Comparison of ENCODE assay signal across 10 cellular contexts in genomic region chr18:44731866-44732555, GRCh38. TPM values are rescaled to one million over a fixed set of nuclear protein-coding genes. Genes with fewer than 3 reads are reported as not detected.
DNase-seq lines count a peak whose midpoint lies in the region; ATAC-seq, FAIRE-seq and TF ChIP-seq lines count a peak whose summit lies in the region.
"Had no signal": no experiment of that assay in that cellular context is flagged by ENCODE, and none has a peak within 500 bp of the region (broad histone marks: within the 10 kb centered on the region; RNA-seq: fewer than 3 reads in every experiment).

No MANE protein-coding gene starts in this region.

- no peak for TF ChIP-seq CTCF in LNCaP clone FGC (IDR thresholded peaks at IDR 0.05; ENCODE audit: control insufficient read depth, extremely low read depth, insufficient read depth)
- no peak for TF ChIP-seq CTCF in glutamatergic neuron (IDR thresholded peaks at IDR 0.05; ENCODE audit: partially characterized antibody, unreplicated experiment)

- peak overlapping the region; percentile 18 for H3K4me3 Mint-ChIP-seq in glutamatergic neuron (ENCODE audit: unreplicated experiment)
- H3K4me3 Mint-ChIP-seq: stimulated activated naive CD8-positive, alpha-beta T cell treated with anti-CD3 and anti-CD28 coated beads, Interleukin-15, Interleukin-2, amounts not matched to agents 100 ng/mL and 50 ng/mL, for 24 hours had no signal

- no peaks in the 10 kb centered on the region for H3K36me3 Mint-ChIP-seq in glutamatergic neuron (ENCODE audit: unreplicated experiment)

- no peak overlapping the region for H3K4me3 ChIP-seq in LNCaP clone FGC (ENCODE audit: low read depth, low read length)

- H3K27me3 Mint-ChIP-seq in glutamatergic neuron (ENCODE audit: unreplicated experiment) = peaks cover 2% of the 10 kb centered on the region

- peak; percentile 51 for ATAC-seq in GM21576 (IDR thresholded peaks at IDR 0.05; ENCODE audit: unreplicated experiment)

- H3K9me3 Mint-ChIP-seq in glutamatergic neuron (ENCODE audit: unreplicated experiment) = peaks cover 6% of the 10 kb centered on the region
- H3K9me3 Mint-ChIP-seq: stimulated activated naive CD8-positive, alpha-beta T cell treated with anti-CD3 and anti-CD28 coated beads, Interleukin-15, Interleukin-2, amounts not matched to agents 100 ng/mL and 50 ng/mL, for 24 hours had no signal

- no peak for TF ChIP-seq POLR2A in GM12891 (IDR thresholded peaks at IDR 0.05; ENCODE audit: low read depth, low read length)

- no peak for DNase-seq in GM12891 (ENCODE audit: insufficient read length, low spot score)
- DNase-seq in LNCaP clone FGC (ENCODE audit: low read depth) = peak; percentile 77
- no peak for DNase-seq in glutamatergic neuron
- DNase-seq in MV-4-11 (lab: John Stamatoyannopoulos, UW) = no peak
- no peak for DNase-seq in activated naive CD4-positive, alpha-beta T cell (lab: John Stamatoyannopoulos, UW)
- no peak for DNase-seq in stimulated activated naive CD4-positive, alpha-beta T cell (lab: John Stamatoyannopoulos, UW)
- DNase-seq in AG20443 (ENCODE audit: low spot score) = no peak
- DNase-seq: NK-92 treated with Interleukin-12 subunit alpha and Interleukin-12 subunit beta, amount 100 ng/mL, for 24 hours had no signal

- H3K27ac Mint-ChIP-seq in glutamatergic neuron (ENCODE audit: unreplicated experiment) = peak overlapping the region; percentile 88
- H3K27ac Mint-ChIP-seq: stimulated activated naive CD8-positive, alpha-beta T cell treated with anti-CD3 and anti-CD28 coated beads, Interleukin-15, Interleukin-2, amounts not matched to agents 100 ng/mL and 50 ng/mL, for 24 hours had no signal

- peaks cover 62% of the 10 kb centered on the region for H3K4me1 Mint-ChIP-seq in glutamatergic neuron (ENCODE audit: low read depth, unreplicated experiment)

- FAIRE-seq in GM12891 (lab: Jason Lieb, UNC) = peak; percentile 86

TF ChIP-seq in GM12891, 5 proteins besides CTCF, POLR2A, EP300 and RAD21:
- no peak for TF ChIP-seq SPI1 (IDR thresholded peaks at IDR 0.05; ENCODE audit: low read depth, low read length)
- TF ChIP-seq POU2F2 (IDR thresholded peaks at IDR 0.05; ENCODE audit: low read depth, low read length) = peak; percentile 84
TF ChIP-seq in GM12891: peak in this region for 1.

RNA-seq across cellular contexts. Expression of gene SETBP1, which starts 51.3 kb away (rescaled TPM):
- 3.4 TPM for polyA plus RNA-seq in GM12891 (2012; ENCODE audit: low read depth, missing spikeins)
- total RNA-seq in glutamatergic neuron (ENCODE audit: unreplicated experiment) = 83.3 TPM
